8 cellular contexts compared by ENCODE assay signal in the genomic region with DNA sequence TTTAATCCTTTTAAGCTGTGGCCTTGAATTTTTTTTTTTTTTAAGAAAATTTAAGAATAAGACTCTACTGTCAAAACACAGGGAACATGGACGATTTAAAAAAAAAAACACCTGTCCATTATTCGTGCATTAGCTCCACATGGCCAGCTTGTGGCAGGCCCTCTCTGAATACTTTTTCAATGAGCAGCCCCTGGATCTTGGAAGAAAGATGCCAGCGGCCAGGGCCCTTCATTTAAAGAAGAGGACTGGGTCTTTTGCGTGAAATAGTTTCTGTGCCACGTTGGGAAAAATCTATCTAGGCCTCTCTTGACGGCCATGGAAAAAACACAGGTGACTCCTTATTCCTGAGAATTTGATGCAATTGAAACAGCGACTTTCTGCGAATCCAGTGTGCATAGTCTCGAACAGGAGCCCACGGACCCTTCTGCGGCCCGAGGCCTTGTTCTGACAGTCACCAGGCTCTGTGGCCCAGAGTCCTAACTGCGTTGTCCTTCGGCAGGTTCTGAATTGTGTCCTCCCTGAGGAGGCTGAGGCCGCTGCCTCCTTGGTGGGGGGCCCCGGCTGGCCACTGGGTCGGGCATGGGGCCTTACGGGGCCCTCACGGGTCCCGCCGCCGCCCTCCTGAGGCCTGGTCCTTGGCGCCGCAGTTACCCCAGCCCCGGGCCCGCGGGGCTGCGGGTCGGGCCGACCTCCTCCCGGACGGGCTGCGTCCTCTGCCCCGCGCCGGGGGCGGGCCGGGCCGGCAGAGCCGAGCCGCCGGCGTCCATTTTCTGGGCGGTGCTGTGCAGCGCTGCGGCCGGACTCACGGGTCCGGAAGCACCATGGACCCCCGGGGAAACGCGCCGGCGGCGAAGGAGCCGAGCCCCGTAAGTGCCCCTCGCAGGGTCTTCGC. TPM values are rescaled to one million over a fixed set of nuclear protein-coding genes. Genes with fewer than 3 reads are reported as not detected.
DNase-seq lines count a peak whose midpoint lies in the region; ATAC-seq, FAIRE-seq and TF ChIP-seq lines count a peak whose summit lies in the region.

No MANE protein-coding gene starts in this region.

- FAIRE-seq in bronchial epithelial cell (lab: Jason Lieb, UNC): no peak

- H3K27ac ChIP-seq in BLaER1 treated with 17β-estradiol and CSF1 and Interleukin-3, amounts not matched to agents 10 nM and 100 nM: peak overlapping the region in 4 of 11 experiments; percentile 34 to 78 (median 64); a peak in 7 of 22 replicates
- peak overlapping the region; percentile 95 for H3K27ac ChIP-seq in layer of hippocampus (ENCODE audit: low read depth, low read length)

- peaks cover 38 to 66% (median 57%) of the 10 kb centered on the region in 11 experiments for H3K27me3 ChIP-seq in BLaER1 treated with 17β-estradiol and CSF1 and Interleukin-3, amounts not matched to agents 10 nM and 100 nM
- H3K27me3 ChIP-seq in bronchial epithelial cell (ENCODE audit: control insufficient read depth, insufficient read depth, low read length): no peaks in the 10 kb centered on the region
- no peaks in the 10 kb centered on the region for H3K27me3 ChIP-seq in layer of hippocampus (ENCODE audit: control insufficient read depth, insufficient read depth, low read length)

- peaks cover 8 to 20% (median 13%) of the 10 kb centered on the region in 11 experiments for H3K9me3 ChIP-seq in BLaER1 treated with 17β-estradiol and CSF1 and Interleukin-3, amounts not matched to agents 10 nM and 100 nM (replicated peaks in 1 of 11)

- H3K9ac ChIP-seq in BLaER1 treated with 17β-estradiol and CSF1 and Interleukin-3, amounts not matched to agents 10 nM and 100 nM: peak overlapping the region in 10 of 11 experiments; percentile 18 to 88 (median 56); a peak in 18 of 22 replicates

- no peak for TF ChIP-seq CTCF in bronchial epithelial cell (IDR thresholded peaks at IDR 0.05; ENCODE audit: insufficient read depth, low read length, severe bottlenecking)

- no peaks in the 10 kb centered on the region for H4K20me1 ChIP-seq in BLaER1 treated with 17β-estradiol and CSF1 and Interleukin-3, amounts not matched to agents 10 nM and 100 nM

- H3K4me3 ChIP-seq in BLaER1 treated with 17β-estradiol and CSF1 and Interleukin-3, amounts not matched to agents 10 nM and 100 nM: peak overlapping the region; percentile 53 to 76 (median 63)
- peak overlapping the region; percentile 68 for H3K4me3 ChIP-seq in bronchial epithelial cell (ENCODE audit: low read depth, low read length)

- H3K4me1 ChIP-seq in BLaER1 treated with 17β-estradiol and CSF1 and Interleukin-3, amounts not matched to agents 10 nM and 100 nM: peaks cover 0 to 32% (median 5%) of the 10 kb centered on the region in 10 experiments; a peak in 9 of 20 replicates

- H3K36me3 ChIP-seq in BLaER1 treated with 17β-estradiol and CSF1 and Interleukin-3, amounts not matched to agents 10 nM and 100 nM: peaks cover 0 to 26% (median 0%) of the 10 kb centered on the region in 11 experiments; a peak in 3 of 22 replicates
- peaks cover 9% of the 10 kb centered on the region for H3K36me3 ChIP-seq in bronchial epithelial cell (ENCODE audit: control insufficient read depth, insufficient read depth, low read length)

- H3K4me2 ChIP-seq in BLaER1 treated with 17β-estradiol and CSF1 and Interleukin-3, amounts not matched to agents 10 nM and 100 nM: peak overlapping the region; percentile 75 to 93 (median 83)

- DNase-seq in T-helper 1 cell (peak; percentile 26 to 58 (median 44)), bronchial epithelial cell (ENCODE audit: low read depth) (no peak)
- peak; percentile 16 for DNase-seq in stimulated activated CD8-positive, alpha-beta memory T cell treated with anti-CD3 and anti-CD28 coated beads, Interleukin-12 subunit alpha, Interleukin-12 subunit beta, amount 100 ng/mL, for 1 hour (ENCODE audit: low read depth)

- ATAC-seq in GM19035 (IDR thresholded peaks at IDR 0.05; ENCODE audit: unreplicated experiment) (peak; percentile 58), HG03139 (IDR thresholded peaks at IDR 0.05; ENCODE audit: unreplicated experiment) (peak; percentile 58), HG03457 (IDR thresholded peaks at IDR 0.05; ENCODE audit: unreplicated experiment) (no peak)

RNA-seq across cellular contexts. Expression of a gene that starts 33.5 kb away (rescaled TPM):
- 59.0 and 61.2 TPM in 2 replicates for total RNA-seq in bronchial epithelial cell
